In the genomic region with DNA sequence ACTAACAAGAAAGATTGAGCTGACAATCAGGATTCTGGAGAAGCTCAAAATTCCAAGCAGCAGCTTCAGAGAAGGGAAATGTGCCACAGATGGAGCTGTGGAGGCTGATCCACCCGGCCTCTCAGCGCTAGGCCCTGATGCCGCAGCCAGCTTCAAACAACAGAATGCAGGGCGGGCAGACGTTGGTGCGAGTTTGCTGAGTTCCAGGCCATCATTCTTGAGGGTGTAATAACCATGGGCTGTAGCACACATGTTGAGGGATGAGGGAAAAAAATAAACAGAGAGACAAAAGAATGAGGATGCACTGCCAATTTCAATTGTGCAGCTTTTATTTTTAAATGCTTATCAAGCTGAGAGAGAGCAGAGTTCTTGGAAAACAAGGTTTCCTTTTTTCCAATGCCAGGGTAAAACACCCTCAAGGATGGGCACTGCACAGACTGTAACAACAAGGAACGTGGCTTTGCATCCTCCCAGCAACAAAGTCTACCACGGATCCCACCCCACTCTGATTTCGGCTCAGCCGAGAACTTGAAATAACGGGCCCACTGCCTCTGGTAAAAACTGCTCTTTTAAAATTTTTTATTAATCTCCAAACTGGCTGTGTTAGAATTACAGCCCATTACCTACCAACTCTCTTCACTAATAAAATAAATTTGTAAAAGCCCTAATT, we compare ENCODE assay signal across 2 cellular contexts.
TF ChIP-seq lines count a peak whose summit lies in the region.

No MANE protein-coding gene starts in this region.

TF ChIP-seq in SK-N-SH, 30 proteins besides CTCF, POLR2A, EP300 and RAD21 (continued from another document):
- TF ChIP-seq IRF3 (IDR thresholded peaks at IDR 0.05; ENCODE audit: low read depth, low read length) (no peak), GATA2 (CRISPR knock-in tag; IDR thresholded peaks at IDR 0.05) (no peak), FOXM1 (IDR thresholded peaks at IDR 0.05; ENCODE audit: low read depth) (no peak), FOSL2 (IDR thresholded peaks at IDR 0.05; ENCODE audit: borderline replicate concordance, low read depth) (no peak), RXRA (IDR thresholded peaks at IDR 0.05; ENCODE audit: borderline replicate concordance, low read depth) (no peak), MAX (IDR thresholded peaks at IDR 0.05; ENCODE audit: low read depth) (no peak; the same call in 1 of the 2 replicates), JUND (IDR thresholded peaks at IDR 0.05) (no peak), MEF2A (IDR thresholded peaks at IDR 0.05; ENCODE audit: borderline replicate concordance, low read depth) (no peak), SMC3 (IDR thresholded peaks at IDR 0.05; ENCODE audit: low read depth, low read length) (no peak), RCOR1 (IDR thresholded peaks at IDR 0.05; ENCODE audit: low read length) (no peak)
- TF ChIP-seq, protein P1, sequence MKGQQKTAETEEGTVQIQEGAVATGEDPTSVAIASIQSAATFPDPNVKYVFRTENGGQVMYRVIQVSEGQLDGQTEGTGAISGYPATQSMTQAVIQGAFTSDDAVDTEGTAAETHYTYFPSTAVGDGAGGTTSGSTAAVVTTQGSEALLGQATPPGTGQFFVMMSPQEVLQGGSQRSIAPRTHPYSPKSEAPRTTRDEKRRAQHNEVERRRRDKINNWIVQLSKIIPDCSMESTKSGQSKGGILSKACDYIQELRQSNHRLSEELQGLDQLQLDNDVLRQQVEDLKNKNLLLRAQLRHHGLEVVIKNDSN (IDR thresholded peaks at IDR 0.05; ENCODE audit: borderline replicate concordance, low read depth), result no peak

TF ChIP-seq in SK-N-SH treated with all-trans-retinoic acid at 6 μM for 48 hours, 23 proteins besides CTCF, POLR2A, EP300 and RAD21 (continued from another document):
- TF ChIP-seq CSDC2 (CRISPR knock-in tag; IDR thresholded peaks at IDR 0.05) (no peak), TCF4 (CRISPR knock-in tag; IDR thresholded peaks at IDR 0.05; ENCODE audit: borderline replicate concordance) (no peak), ZNF8 (CRISPR knock-in tag; IDR thresholded peaks at IDR 0.05) (no peak), OSR1 (CRISPR knock-in tag; IDR thresholded peaks at IDR 0.05) (no peak), SNAI2 (CRISPR knock-in tag; IDR thresholded peaks at IDR 0.05) (no peak)
